Comparison of ENCODE assay signal across 11 cellular contexts in the genomic region with DNA sequence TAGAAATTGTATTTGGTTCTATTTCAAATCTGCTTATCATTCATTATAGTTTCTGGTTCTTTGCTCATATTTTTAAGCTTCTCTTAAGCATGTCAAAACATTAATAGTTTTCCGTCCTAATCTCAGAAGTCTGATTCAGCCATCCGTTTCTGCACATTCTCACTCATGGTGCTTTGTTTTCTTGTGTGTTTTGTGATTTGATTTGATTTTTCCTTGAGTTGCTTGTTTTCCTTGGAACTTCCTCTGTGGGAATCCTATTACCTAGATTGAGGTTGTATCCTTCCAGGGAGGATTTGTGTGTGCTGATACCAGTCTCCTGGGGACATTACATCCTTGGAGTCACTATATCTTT. TPM values are rescaled to one million over a fixed set of nuclear protein-coding genes. Genes with fewer than 3 reads are reported as not detected.
A peak's percentile ranks its signal among the peaks of the same experiment; 100 is the strongest.
DNase-seq lines count a peak whose midpoint lies in the region; ATAC-seq lines count a peak whose summit lies in the region.
"Had no signal": no experiment of that assay in that cellular context is flagged by ENCODE, and none has a peak within 500 bp of the region (broad histone marks: within the 10 kb centered on the region; RNA-seq: fewer than 3 reads in every experiment).

No MANE protein-coding gene starts in this region.

- peaks cover 33% of the 10 kb centered on the region for H3K4me1 ChIP-seq in ectodermal cell (ENCODE audit: control insufficient read depth, insufficient read depth, low read length)
- peaks cover 20 to 28% of the 10 kb centered on the region in 2 donors for H3K4me1 ChIP-seq in neuronal stem cell (ENCODE audit: control insufficient read depth in 2 of 2, insufficient read depth in 1 of 2, low read depth in 1 of 2, low read length in 2 of 2)

- no peak overlapping the region for H4K8ac ChIP-seq in neuronal stem cell (ENCODE audit: low read depth, low read length)

- no peak overlapping the region for H4K91ac ChIP-seq in neuronal stem cell (ENCODE audit: low read depth, low read length, poor library complexity)

- peak; percentile 50 for DNase-seq in NCI-H1694 treated with DMSO at 0.1 percent for 48 hours (lab: John Stamatoyannopoulos, UW)
- DNase-seq in NCI-H1694 (lab: John Stamatoyannopoulos, UW) = no peak
- peak; percentile 67 for DNase-seq in NCI-H69 (lab: John Stamatoyannopoulos, UW)
- DNase-seq in neuronal stem cell (ENCODE audit: low spot score) = no peak
- DNase-seq in kidney glomerular epithelial cell (lab: John Stamatoyannopoulos, UW) = no peak
- DNase-seq in activated CD8-positive, alpha-beta memory T cell treated with anti-CD3 and anti-CD28 coated beads, Interleukin-2, amount 50 U/mL, for 48 hours = no peak
- DNase-seq: 8988T had no signal

- H3K9me3 ChIP-seq in ectodermal cell (ENCODE audit: control insufficient read depth, low read length) (no peaks in the 10 kb centered on the region), neuronal stem cell (replicated peaks in 1 of 2; ENCODE audit: control insufficient read depth in 2 of 2, insufficient read depth in 1 of 2, low read depth in 1 of 2, low read length in 2 of 2) (peaks cover 0 to 8% of the 10 kb centered on the region in 2 donors)
- H3K9me3 ChIP-seq: HAP-1, tibial nerve had no signal

- no peak overlapping the region for H3K4me2 ChIP-seq in neuronal stem cell (ENCODE audit: insufficient read depth, low read length, poor library complexity, severe bottlenecking)

- H3K4me3 ChIP-seq in ectodermal cell (ENCODE audit: insufficient read depth, low read depth, low read length) = no peak overlapping the region
- H3K4me3 ChIP-seq in neuronal stem cell (ENCODE audit: low read length in 2 of 2) = no peak overlapping the region
- H3K4me3 ChIP-seq: HAP-1, tibial nerve had no signal

- H2AFZ ChIP-seq in neuronal stem cell (ENCODE audit: low read length) = no peak overlapping the region

- 67 to 75% methylated on average over 2 of the region's 2 CpGs for WGBS in ectodermal cell, 2 experiments
- no CpG with 5 or more reads among the region's 2 CpGs for WGBS in neuronal stem cell (ENCODE audit: extremely low coverage in 2 of 2, insufficient read length in 2 of 2, insufficient replicate concordance in 1 of 2), 2 donors

- no peak for ATAC-seq in HG03378 (IDR thresholded peaks at IDR 0.05; ENCODE audit: unreplicated experiment)

- no peaks in the 10 kb centered on the region for H3K27me3 ChIP-seq in ectodermal cell (ENCODE audit: control insufficient read depth, insufficient read depth, low read length, poor library complexity, severe bottlenecking)
- H3K27me3 ChIP-seq in neuronal stem cell (ENCODE audit: control insufficient read depth in 3 of 3, insufficient read depth in 3 of 3, low read depth in 1 of 3, low read length in 3 of 3) = no peaks in the 10 kb centered on the region
- H3K27me3 ChIP-seq: tibial nerve had no signal

- H2AK5ac ChIP-seq in neuronal stem cell (ENCODE audit: low read depth, low read length) = no peak overlapping the region

- H2BK15ac ChIP-seq in neuronal stem cell (ENCODE audit: low read length) = no peak overlapping the region

- no peak overlapping the region for H3K18ac ChIP-seq in neuronal stem cell (ENCODE audit: low read length)

- no peak overlapping the region for H3K14ac ChIP-seq in neuronal stem cell (ENCODE audit: low read length)

- H3K36me3 ChIP-seq in ectodermal cell (ENCODE audit: control insufficient read depth, insufficient read depth, low read length) (no peaks in the 10 kb centered on the region), neuronal stem cell (replicated peaks in 1 of 2; ENCODE audit: control insufficient read depth in 2 of 2, insufficient read depth in 2 of 2, low read length in 2 of 2) (peaks cover 0 to 5% of the 10 kb centered on the region in 2 donors)
- H3K36me3 ChIP-seq: HAP-1 had no signal

- H3K79me1 ChIP-seq in neuronal stem cell (ENCODE audit: low read depth, low read length) = no peaks in the 10 kb centered on the region

- no peak overlapping the region for H3K23ac ChIP-seq in neuronal stem cell (ENCODE audit: low read depth, low read length, poor library complexity)

- H3K4ac ChIP-seq in neuronal stem cell (ENCODE audit: low read length) = no peak overlapping the region

- peak overlapping the region; percentile 64 for H3K27ac ChIP-seq in ectodermal cell (ENCODE audit: insufficient read depth, low read depth, low read length, poor library complexity, severe bottlenecking)
- peak overlapping the region; percentile 75 for H3K27ac ChIP-seq in neuronal stem cell (replicated peaks; ENCODE audit: low read length)
- H3K27ac ChIP-seq: tibial nerve had no signal

- no peak overlapping the region for H2BK5ac ChIP-seq in neuronal stem cell (ENCODE audit: low read length)

- no peak overlapping the region for H2BK120ac ChIP-seq in neuronal stem cell (ENCODE audit: low read depth, low read length)

- no peak overlapping the region for H3K9ac ChIP-seq in neuronal stem cell (ENCODE audit: low read depth, low read length, poor library complexity)

- no peak overlapping the region for H2BK12ac ChIP-seq in neuronal stem cell (ENCODE audit: low read length)

RNA-seq across cellular contexts. Expression of a gene that starts 7.9 kb away (rescaled TPM):
- polyA plus RNA-seq in ectodermal cell (2013, experiment 1 of 4) = 14.8 TPM
- 15.7 TPM for polyA plus RNA-seq in ectodermal cell (2013, experiment 2 of 4)
- polyA plus RNA-seq in ectodermal cell (2013, experiment 3 of 4) = 12.3 TPM
- polyA plus RNA-seq in ectodermal cell (2013, experiment 4 of 4) = 12.5 TPM
- 21.0 TPM for polyA plus RNA-seq in neuronal stem cell (2013, experiment 1 of 2)
- 21.3 TPM for polyA plus RNA-seq in neuronal stem cell (2013, experiment 2 of 2)

Comparison
In these comparisons a context has a peak if more than half of its experiments do, and no peak if none do; other contexts are left out.
1. DNase-seq: peak in NCI-H1694 treated with DMSO at 0.1 percent for 48 hours (single experiment) and NCI-H69 (single experiment); none in NCI-H1694 (single experiment), neuronal stem cell (single experiment), kidney glomerular epithelial cell (single experiment) and activated CD8-positive, alpha-beta memory T cell treated with anti-CD3 and anti-CD28 coated beads, Interleukin-2, amount 50 U/mL, for 48 hours (single experiment).